In genomic region chr1:184954232-184954995, GRCh38 we compare ENCODE assay signal across 9 cellular contexts. TPM values are rescaled to one million over a fixed set of nuclear protein-coding genes. Genes with fewer than 3 reads are reported as not detected.
DNase-seq lines count a peak whose midpoint lies in the region; ATAC-seq and TF ChIP-seq lines count a peak whose summit lies in the region.
"Had no signal": no experiment of that assay in that cellular context is flagged by ENCODE, and none has a peak within 500 bp of the region (broad histone marks: within the 10 kb centered on the region; RNA-seq: fewer than 3 reads in every experiment).

No MANE protein-coding gene starts in this region.

- H3K9me3 Mint-ChIP-seq in activated T-helper 2 cell treated with anti-CD3 and anti-CD28 coated beads, Interferon-gamma antibody, Interleukin-2, Interleukin-4, amounts not matched to agents 10 μg/mL and 5 μg/mL and 100 μg/mL, durations not matched to agents 14 hours and 24 hours and 36 hours = no peaks in the 10 kb centered on the region
- H3K9me3 Mint-ChIP-seq in stimulated activated memory B cell treated with anti-CD40 and anti-IgM and Interleukin-4, amounts not matched to agents 10 μg/mL and 1 μg/mL and 100 μg/mL, for 72 hours = no peaks in the 10 kb centered on the region

- DNase-seq in CD1c-positive myeloid dendritic cell (ENCODE audit: extremely low spot score) = peak; percentile 39
- no peak for DNase-seq in activated T-helper 2 cell treated with anti-CD3 and anti-CD28 coated beads, Interferon-gamma antibody, Interleukin-2, Interleukin-4, amounts not matched to agents 10 μg/mL and 5 μg/mL and 100 μg/mL, durations not matched to agents 14 hours and 24 hours and 36 hours (ENCODE audit: low spot score)
- DNase-seq in iris pigment epithelial cell (ENCODE audit: low read depth) = peak; percentile 28
- no peak for DNase-seq in NCI-H1092 treated with DMSO at 0.1 percent for 48 hours (lab: John Stamatoyannopoulos, UW)
- no peak for DNase-seq in medulla oblongata (ENCODE audit: extremely low spot score)
- no peak for DNase-seq in omental fat pad (ENCODE audit: low spot score)
- DNase-seq: NCI-H2171 had no signal

- peaks cover 17% of the 10 kb centered on the region for H3K4me1 Mint-ChIP-seq in activated T-helper 2 cell treated with anti-CD3 and anti-CD28 coated beads, Interferon-gamma antibody, Interleukin-2, Interleukin-4, amounts not matched to agents 10 μg/mL and 5 μg/mL and 100 μg/mL, durations not matched to agents 14 hours and 24 hours and 36 hours (ENCODE audit: low read depth)
- peaks cover 12% of the 10 kb centered on the region for H3K4me1 Mint-ChIP-seq in stimulated activated memory B cell treated with anti-CD40 and anti-IgM and Interleukin-4, amounts not matched to agents 10 μg/mL and 1 μg/mL and 100 μg/mL, for 72 hours

- H3K27me3 Mint-ChIP-seq in activated T-helper 2 cell treated with anti-CD3 and anti-CD28 coated beads, Interferon-gamma antibody, Interleukin-2, Interleukin-4, amounts not matched to agents 10 μg/mL and 5 μg/mL and 100 μg/mL, durations not matched to agents 14 hours and 24 hours and 36 hours (ENCODE audit: low read depth) = no peaks in the 10 kb centered on the region
- H3K27me3 Mint-ChIP-seq in stimulated activated memory B cell treated with anti-CD40 and anti-IgM and Interleukin-4, amounts not matched to agents 10 μg/mL and 1 μg/mL and 100 μg/mL, for 72 hours = no peaks in the 10 kb centered on the region

- CTCF ChIA-PET in HEK293 (lab: Yijun Ruan, JAX) = interaction anchor here (0.6 to 0.7 kb wide), 2 partner anchors 35 to 152 kb away, joined by 3 to 5 read pairs; no protein-coding TSS in a partner anchor

- no peak overlapping the region for H3K27ac ChIP-seq in HEK293 (ENCODE audit: extremely low read depth, low read depth, low read length)

- POLR2A ChIA-PET in HEK293 (lab: Yijun Ruan, JAX) = no interaction called here

- TF ChIP-seq CTCF in HEK293 (tag by site-specific recombination; IDR thresholded peaks at IDR 0.05) = no peak
- TF ChIP-seq CTCF in omental fat pad (IDR thresholded peaks at IDR 0.05) = no peak

- H3K27ac Mint-ChIP-seq in activated T-helper 2 cell treated with anti-CD3 and anti-CD28 coated beads, Interferon-gamma antibody, Interleukin-2, Interleukin-4, amounts not matched to agents 10 μg/mL and 5 μg/mL and 100 μg/mL, durations not matched to agents 14 hours and 24 hours and 36 hours = peak overlapping the region; percentile 67
- no peak overlapping the region for H3K27ac Mint-ChIP-seq in stimulated activated memory B cell treated with anti-CD40 and anti-IgM and Interleukin-4, amounts not matched to agents 10 μg/mL and 1 μg/mL and 100 μg/mL, for 72 hours

- H3K4me3 ChIP-seq in HEK293 (ENCODE audit: low read depth, low read length) = no peak overlapping the region

- ATAC-seq in stimulated activated memory B cell treated with anti-CD40 and anti-IgM and Interleukin-4, amounts not matched to agents 10 μg/mL and 1 μg/mL and 100 μg/mL, for 72 hours = no peak
- ATAC-seq in omental fat pad (ENCODE audit: low FRiP score) = no peak

- H3K36me3 Mint-ChIP-seq in activated T-helper 2 cell treated with anti-CD3 and anti-CD28 coated beads, Interferon-gamma antibody, Interleukin-2, Interleukin-4, amounts not matched to agents 10 μg/mL and 5 μg/mL and 100 μg/mL, durations not matched to agents 14 hours and 24 hours and 36 hours (ENCODE audit: low read depth) = peaks cover 5% of the 10 kb centered on the region
- H3K36me3 Mint-ChIP-seq in stimulated activated memory B cell treated with anti-CD40 and anti-IgM and Interleukin-4, amounts not matched to agents 10 μg/mL and 1 μg/mL and 100 μg/mL, for 72 hours = no peaks in the 10 kb centered on the region

- H3K4me1 ChIP-seq in HEK293 (ENCODE audit: control insufficient read depth, insufficient read depth, low read length) = peaks cover 16% of the 10 kb centered on the region

- no peaks in the 10 kb centered on the region for H3K36me3 ChIP-seq in HEK293 (ENCODE audit: control insufficient read depth in 2 of 2, insufficient read depth in 1 of 2, low read length in 2 of 2)

- intact Hi-C loops in activated T-helper 2 cell treated with anti-CD3 and anti-CD28 coated beads, Interferon-gamma antibody, Interleukin-2, Interleukin-4, amounts not matched to agents 10 μg/mL and 5 μg/mL and 100 μg/mL, durations not matched to agents 14 hours and 24 hours and 36 hours (cut with micrococcal nuclease) = loop anchor here (2.0 to 5.0 kb wide), 2 partner anchors 20 to 47 kb away; partner anchors contain the start of gene NIBAN1

- H3K4me3 Mint-ChIP-seq in activated T-helper 2 cell treated with anti-CD3 and anti-CD28 coated beads, Interferon-gamma antibody, Interleukin-2, Interleukin-4, amounts not matched to agents 10 μg/mL and 5 μg/mL and 100 μg/mL, durations not matched to agents 14 hours and 24 hours and 36 hours (ENCODE audit: low read depth) = peak overlapping the region; percentile 27
- H3K4me3 Mint-ChIP-seq in stimulated activated memory B cell treated with anti-CD40 and anti-IgM and Interleukin-4, amounts not matched to agents 10 μg/mL and 1 μg/mL and 100 μg/mL, for 72 hours = no peak overlapping the region

- H3K9me3 ChIP-seq in HEK293 (ENCODE audit: control insufficient read depth, insufficient read depth, low read depth, low read length) = no peaks in the 10 kb centered on the region

TF ChIP-seq in HEK293, 187 proteins besides CTCF, POLR2A, EP300 and RAD21:
- TF ChIP-seq ZBTB20 (tag by site-specific recombination; IDR thresholded peaks at IDR 0.05) (peak; percentile 20; the same call in 1 of the 2 replicates), ZNF623 (tag by site-specific recombination; IDR thresholded peaks at IDR 0.05) (no peak)

RNA-seq across cellular contexts. Expression of gene NIBAN1, which starts 19.9 kb away (rescaled TPM):
- total RNA-seq in activated T-helper 2 cell treated with anti-CD3 and anti-CD28 coated beads, Interferon-gamma antibody, Interleukin-2, Interleukin-4, amounts not matched to agents 10 μg/mL and 5 μg/mL and 100 μg/mL, durations not matched to agents 14 hours and 24 hours and 36 hours = 16.8 and 17.0 TPM in 2 replicates
- 10 to 100 TPM; 10.7 to 34.7 (median 15.8) TPM for total RNA-seq in omental fat pad

Comparison
In these comparisons a context has a peak if more than half of its experiments do, and no peak if none do; other contexts are left out.
1. DNase-seq: peak in CD1c-positive myeloid dendritic cell (single experiment) and iris pigment epithelial cell (single experiment); none in activated T-helper 2 cell treated with anti-CD3 and anti-CD28 coated beads, Interferon-gamma antibody, Interleukin-2, Interleukin-4, amounts not matched to agents 10 μg/mL and 5 μg/mL and 100 μg/mL, durations not matched to agents 14 hours and 24 hours and 36 hours (single experiment), NCI-H1092 treated with DMSO at 0.1 percent for 48 hours (single experiment), medulla oblongata (single experiment) and omental fat pad (single experiment).